In the genomic region with DNA sequence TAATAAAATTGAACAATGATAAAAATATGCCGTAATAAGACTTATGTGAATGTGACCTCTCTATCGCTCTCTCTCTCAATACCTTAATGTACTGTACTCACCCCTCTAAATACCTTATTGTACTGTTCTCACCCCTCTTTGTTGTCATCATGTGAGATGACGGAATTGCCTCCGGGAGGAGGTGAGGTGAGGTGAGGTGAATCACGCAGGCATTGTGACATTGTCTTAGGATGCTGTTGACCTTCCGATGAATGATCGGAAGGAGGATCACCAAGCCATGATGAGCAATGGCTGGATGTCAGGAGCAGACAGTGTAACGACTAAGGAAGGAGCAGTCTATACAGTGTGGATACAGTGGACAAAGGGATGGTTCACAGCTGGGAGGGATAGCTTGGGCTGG, we compare ENCODE assay signal across 24 cellular contexts.
DNase-seq lines count a peak whose midpoint lies in the region; ATAC-seq and TF ChIP-seq lines count a peak whose summit lies in the region.
"Had no signal": no experiment of that assay in that cellular context is flagged by ENCODE, and none has a peak within 500 bp of the region (broad histone marks: within the 10 kb centered on the region; RNA-seq: fewer than 3 reads in every experiment).

No MANE protein-coding gene starts in this region.

- ATAC-seq in Right ventricle myocardium inferior, result no peak
- peak; percentile 71 for ATAC-seq in RWPE2 (ENCODE audit: low read depth)

- no peak overlapping the region for H3K9ac ChIP-seq in smooth muscle cell (ENCODE audit: low read depth)
- H3K9ac ChIP-seq: BLaER1, GM23248 had no signal

- intact Hi-C loops in Right ventricle myocardium inferior (cut with DNase I) (no loop called here), cardiac septum (cut with DNase I) (no loop called here), esophagus muscularis mucosa (cut with DNase I) (no loop called here), ovary (cut with DNase I) (no loop called here)

- peak; percentile 11 for DNase-seq in Right ventricle myocardium inferior (ENCODE audit: missing footprints)
- DNase-seq in cardiac septum (ENCODE audit: low spot score), result no peak
- DNase-seq in RWPE2 (ENCODE audit: low spot score), result no peak
- peak; percentile 1 for DNase-seq in esophagus muscularis mucosa (ENCODE audit: extremely low spot score)
- no peak for DNase-seq in SKM-1 (lab: John Stamatoyannopoulos, UW; ENCODE audit: unreplicated experiment)
- no peak for DNase-seq in smooth muscle cell (lab: John Stamatoyannopoulos, UW; ENCODE audit: unreplicated experiment)
- DNase-seq in ovary, result no peak
- DNase-seq: CD4-positive, CD25-positive, alpha-beta regulatory T cell; GM23248; H9; KBM-7; MG63; NCI-H1105 treated with DMSO at 0.1 percent for 48 hours; NCI-H146; NCI-H1930; NCI-H446; NCI-H524 treated with DMSO at 0.1 percent for 48 hours; NCI-H774; NK-92 treated with Interleukin-12 subunit alpha and Interleukin-12 subunit beta, amount 100 ng/mL, for 24 hours; PC-9; RPMI8226; SIG-M5 had no signal

- no peaks in the 10 kb centered on the region for H4K20me1 ChIP-seq in smooth muscle cell (ENCODE audit: low read depth)
- H4K20me1 ChIP-seq: BLaER1 had no signal

- no peaks in the 10 kb centered on the region for H3K79me2 ChIP-seq in smooth muscle cell (ENCODE audit: low read depth)

- no peak for TF ChIP-seq POLR2A in esophagus muscularis mucosa (IDR thresholded peaks at IDR 0.05; ENCODE audit: low read depth)
- no peak for TF ChIP-seq POLR2A in ovary (IDR thresholded peaks at IDR 0.05)

- H3K27ac ChIP-seq in RWPE2 (ENCODE audit: poor library complexity, severe bottlenecking), result peak overlapping the region; percentile 51
- H3K27ac ChIP-seq in esophagus muscularis mucosa (replicated peaks in 1 of 4), result no peak overlapping the region
- H3K27ac ChIP-seq in smooth muscle cell (ENCODE audit: low read depth), result no peak overlapping the region
- no peak overlapping the region for H3K27ac ChIP-seq in ovary
- H3K27ac ChIP-seq: BLaER1, GM23248, PC-9, SK-N-MC had no signal

- 95% methylated on average over 8 of the region's 8 CpGs for WGBS in esophagus muscularis mucosa
- 94% methylated on average over 8 of the region's 8 CpGs for WGBS in smooth muscle cell (ENCODE audit: low lambda C conversion rate)
- WGBS in ovary, 3 donors, result 86 to 87% (median 86%) methylated on average over 8 of the region's 8 CpGs

- H3K4me2 ChIP-seq in smooth muscle cell, result no peak overlapping the region
- H3K4me2 ChIP-seq: BLaER1, PC-9 had no signal

- TF ChIP-seq EP300 in esophagus muscularis mucosa (IDR thresholded peaks at IDR 0.05) (no peak), ovary (IDR thresholded peaks at IDR 0.05) (no peak)

- H3F3A ChIP-seq in smooth muscle cell (ENCODE audit: low read depth), result peaks cover 12% of the 10 kb centered on the region

- no peaks in the 10 kb centered on the region for H3K36me3 ChIP-seq in RWPE2 (ENCODE audit: low read depth)
- H3K36me3 ChIP-seq in esophagus muscularis mucosa, result no peaks in the 10 kb centered on the region
- no peaks in the 10 kb centered on the region for H3K36me3 ChIP-seq in smooth muscle cell (ENCODE audit: low read depth)
- no peaks in the 10 kb centered on the region for H3K36me3 ChIP-seq in ovary
- H3K36me3 ChIP-seq: BLaER1, MG63 had no signal

- TF ChIP-seq CTCF in RWPE2 (IDR thresholded peaks at IDR 0.05; ENCODE audit: poor library complexity, severe bottlenecking) (no peak), esophagus muscularis mucosa (IDR thresholded peaks at IDR 0.05) (no peak), smooth muscle cell (IDR thresholded peaks at IDR 0.05; ENCODE audit: borderline replicate concordance, insufficient read depth, poor library complexity, severe bottlenecking) (no peak), ovary (IDR thresholded peaks at IDR 0.05) (no peak)

- no peak overlapping the region for H2AFZ ChIP-seq in smooth muscle cell (ENCODE audit: low read depth)
- H2AFZ ChIP-seq: GM23248, PC-9 had no signal

- H3K27me3 ChIP-seq in RWPE2 (ENCODE audit: insufficient read depth, poor library complexity, severe bottlenecking) (no peaks in the 10 kb centered on the region), esophagus muscularis mucosa (no peaks in the 10 kb centered on the region), smooth muscle cell (ENCODE audit: low read depth) (no peaks in the 10 kb centered on the region), ovary (no peaks in the 10 kb centered on the region)
- H3K27me3 ChIP-seq: BLaER1, MG63 had no signal

- peaks cover 34% of the 10 kb centered on the region for H3K4me1 ChIP-seq in RWPE2 (ENCODE audit: insufficient read depth, poor library complexity, severe bottlenecking)
- no peaks in the 10 kb centered on the region for H3K4me1 ChIP-seq in esophagus muscularis mucosa
- peaks cover 8% of the 10 kb centered on the region for H3K4me1 ChIP-seq in smooth muscle cell (ENCODE audit: low read depth)
- no peaks in the 10 kb centered on the region for H3K4me1 ChIP-seq in ovary (ENCODE audit: insufficient read depth)
- H3K4me1 ChIP-seq: BLaER1 had no signal

- H3K9me3 ChIP-seq in RWPE2 (ENCODE audit: severe bottlenecking), result no peaks in the 10 kb centered on the region
- no peaks in the 10 kb centered on the region for H3K9me3 ChIP-seq in esophagus muscularis mucosa
- H3K9me3 ChIP-seq in smooth muscle cell (replicated peaks; ENCODE audit: low read depth), result no peaks in the 10 kb centered on the region
- no peaks in the 10 kb centered on the region for H3K9me3 ChIP-seq in ovary
- H3K9me3 ChIP-seq: BLaER1, MG63 had no signal

- H3K4me3 ChIP-seq in RWPE2 (ENCODE audit: severe bottlenecking) (no peak overlapping the region), esophagus muscularis mucosa (no peak overlapping the region), smooth muscle cell (no peak overlapping the region), ovary (no peak overlapping the region)
- H3K4me3 ChIP-seq: BLaER1, GM23248, MG63, PC-9, SK-N-MC had no signal

Comparison
In these comparisons a context has a peak if more than half of its experiments do, and no peak if none do; other contexts are left out.
1. DNase-seq: peak in Right ventricle myocardium inferior (single experiment) and esophagus muscularis mucosa (single experiment); none in cardiac septum (single experiment), RWPE2 (single experiment), SKM-1 (single experiment), smooth muscle cell (single experiment) and ovary (0 of 5).